In genomic region chr6:31976065-31976464, GRCh38 we compare ENCODE assay signal across 2 cellular contexts. TPM values are rescaled to one million over a fixed set of nuclear protein-coding genes. Genes with fewer than 3 reads are reported as not detected.
"Had no signal": no experiment of that assay in that cellular context is flagged by ENCODE, and none has a peak within 500 bp of the region (broad histone marks: within the 10 kb centered on the region; RNA-seq: fewer than 3 reads in every experiment).

No MANE protein-coding gene starts in this region.

RNA-seq across cellular contexts. Expression of gene CFB, which starts 30.2 kb away (rescaled TPM):
- total RNA-seq: neural crest cell, smooth muscle cell had no signal
